ENCODE assay signal across 8 cellular contexts in genomic region chr18:47931707-47932103, GRCh38. TPM values are rescaled to one million over a fixed set of nuclear protein-coding genes. Genes with fewer than 3 reads are reported as not detected.
DNase-seq lines count a peak whose midpoint lies in the region; ATAC-seq and TF ChIP-seq lines count a peak whose summit lies in the region.

No MANE protein-coding gene starts in this region.

- H3K18ac ChIP-seq in mesendoderm (ENCODE audit: low read length), result peak overlapping the region; percentile 91

- no peaks in the 10 kb centered on the region for H3K79me1 ChIP-seq in mesendoderm (ENCODE audit: low read length)

- no peak overlapping the region for H3K4ac ChIP-seq in mesendoderm (ENCODE audit: low read depth, low read length)

- H3K9me2 ChIP-seq in Loucy (replicated peaks; ENCODE audit: low read depth, low read length), result no peaks in the 10 kb centered on the region

- no peak overlapping the region for H2BK120ac ChIP-seq in mesendoderm (ENCODE audit: low read depth, low read length)

- no peaks in the 10 kb centered on the region for H3K27me3 ChIP-seq in Loucy (ENCODE audit: insufficient read depth, low read length, poor library complexity, severe bottlenecking)
- H3K27me3 ChIP-seq in mesendoderm (ENCODE audit: insufficient read depth, low read length, poor library complexity), result no peaks in the 10 kb centered on the region

- H3K4me3 ChIP-seq in Loucy (ENCODE audit: low read length, poor library complexity, severe bottlenecking), result peak overlapping the region; percentile 71
- H3K4me3 ChIP-seq in mesendoderm (ENCODE audit: low read length), result peak overlapping the region; percentile 23
- peak overlapping the region; percentile 92 for H3K4me3 ChIP-seq in urinary bladder (ENCODE audit: low read depth, low read length)

- no peak overlapping the region for H2BK5ac ChIP-seq in mesendoderm (ENCODE audit: low read length)

- H3F3A ChIP-seq in Loucy (ENCODE audit: low read depth), result peaks cover 4% of the 10 kb centered on the region; the same call in 1 of the 2 replicates

- H3K23ac ChIP-seq in mesendoderm (ENCODE audit: low read length), result no peak overlapping the region

- H3K4me1 ChIP-seq in Loucy (ENCODE audit: insufficient read depth, low read length, poor library complexity, severe bottlenecking) (peaks cover 72% of the 10 kb centered on the region), mesendoderm (ENCODE audit: control insufficient read depth, low read depth, low read length) (peaks cover 15% of the 10 kb centered on the region), urinary bladder (ENCODE audit: insufficient read depth) (peaks cover 3% of the 10 kb centered on the region)

- WGBS in mesendoderm (ENCODE audit: extremely low coverage, insufficient coverage, low lambda C conversion rate), result no CpG with 5 or more reads among the region's 8 CpGs
- WGBS in urinary bladder, result 42% methylated on average over 8 of the region's 8 CpGs

- TF ChIP-seq CTCF in Loucy (conservative IDR thresholded peaks at IDR 0.05; ENCODE audit: low read length), result peak; percentile 73

- H3K56ac ChIP-seq in mesendoderm (ENCODE audit: low read length), result peak overlapping the region; percentile 78

- H3K36me3 ChIP-seq in Loucy (ENCODE audit: insufficient read depth, low read length), result no peaks in the 10 kb centered on the region
- H3K36me3 ChIP-seq in mesendoderm (ENCODE audit: control insufficient read depth, insufficient read depth, low read length), result no peaks in the 10 kb centered on the region
- no peaks in the 10 kb centered on the region for H3K36me3 ChIP-seq in urinary bladder (ENCODE audit: insufficient read depth)

- H4K8ac ChIP-seq in mesendoderm (ENCODE audit: low read depth, low read length), result no peak overlapping the region

- H2AFZ ChIP-seq in Loucy (ENCODE audit: low read length), result peak overlapping the region; percentile 72; the same call in 1 of the 2 replicates

- peak overlapping the region; percentile 86 for H3K9ac ChIP-seq in Loucy (ENCODE audit: low read depth, low read length, poor library complexity, severe bottlenecking)
- H3K9ac ChIP-seq in mesendoderm (ENCODE audit: low read length), result peak overlapping the region; percentile 95

- H3K4me2 ChIP-seq in Loucy (ENCODE audit: low read depth, low read length, poor library complexity, severe bottlenecking), result peak overlapping the region; percentile 84
- peak overlapping the region; percentile 72 for H3K4me2 ChIP-seq in mesendoderm (ENCODE audit: low read length)

- no peak for ATAC-seq in HG03571 (IDR thresholded peaks at IDR 0.05; ENCODE audit: unreplicated experiment)

- no peak overlapping the region for H2AK5ac ChIP-seq in mesendoderm (ENCODE audit: low read length)

- H4K5ac ChIP-seq in mesendoderm (ENCODE audit: low read length), result no peak overlapping the region

- H3K9me3 ChIP-seq in Loucy (ENCODE audit: insufficient read depth, low read depth, low read length), result no peaks in the 10 kb centered on the region

- H2BK15ac ChIP-seq in mesendoderm (replicated peaks; ENCODE audit: low read depth), result no peak overlapping the region

- H4K20me1 ChIP-seq in Loucy (ENCODE audit: insufficient read depth, low read length, poor library complexity, severe bottlenecking), result peaks cover 33% of the 10 kb centered on the region

- H3K27ac ChIP-seq in mesendoderm (ENCODE audit: low read depth, low read length) (peak overlapping the region; percentile 100), urinary bladder (ENCODE audit: low read depth) (no peak overlapping the region)

- DNase-seq in ELR (ENCODE audit: low read depth) (peak; percentile 13), SKM-1 treated with dmso at 0.1 percent for 144 hours (lab: John Stamatoyannopoulos, UW; ENCODE audit: unreplicated experiment) (peak; percentile 66), mesendoderm (peak; percentile 86), foreskin melanocyte (no peak)
- peak; percentile 42 for DNase-seq in central memory CD4-positive, alpha-beta T cell

- H3K79me2 ChIP-seq in Loucy (ENCODE audit: insufficient read depth, low read length) (peaks cover 36% of the 10 kb centered on the region), mesendoderm (ENCODE audit: control insufficient read depth, insufficient read depth, low read length) (peaks cover 27% of the 10 kb centered on the region)

RNA-seq across cellular contexts. Expression of gene SMAD2, which starts 1.2 kb away (rescaled TPM):
- 51.5 TPM for polyA plus RNA-seq in mesendoderm (2013, experiment 1 of 2)
- polyA plus RNA-seq in mesendoderm (2013, experiment 2 of 2), result 53.8 TPM
- 96.9 TPM for total RNA-seq in urinary bladder
- 60.1 TPM for polyA plus RNA-seq in urinary bladder

Comparison
In these comparisons a context has a peak if more than half of its experiments do, and no peak if none do; other contexts are left out.
1. H3K4me3 ChIP-seq: peak in every context shown above with its lines; median percentile 92 in urinary bladder; 71 in Loucy; 23 in mesendoderm.